Comparison of ENCODE assay signal across 8 cellular contexts in genomic region chr6:53347250-53347920, GRCh38. TPM values are rescaled to one million over a fixed set of nuclear protein-coding genes. Genes with fewer than 3 reads are reported as not detected.
DNase-seq lines count a peak whose midpoint lies in the region; ATAC-seq and TF ChIP-seq lines count a peak whose summit lies in the region.

No MANE protein-coding gene starts in this region.

- H3K36me3 Mint-ChIP-seq in GM23338 (ENCODE audit: low read depth) = peaks cover 11% of the 10 kb centered on the region

- H3K4me3 ChIP-seq in GM23338 (peak overlapping the region; percentile 95), retinal pigment epithelial cell (ENCODE audit: low read length) (peak overlapping the region; percentile 85)

- peaks cover 4% of the 10 kb centered on the region; the same call in 1 of the 2 replicates for H3K36me3 ChIP-seq in GM23338 (ENCODE audit: insufficient read depth)

- peak overlapping the region; percentile 93 for H3K4me2 ChIP-seq in GM23338

- peaks cover 60% of the 10 kb centered on the region for H3K79me2 ChIP-seq in GM23338 (replicated peaks; ENCODE audit: insufficient read depth)

- no peaks in the 10 kb centered on the region; the same call in 1 of the 3 replicates for H3K9me3 Mint-ChIP-seq in GM23338

- ATAC-seq in GM23338 (no peak), GM18870 (IDR thresholded peaks at IDR 0.05; ENCODE audit: unreplicated experiment) (no peak)

- H3K27me3 ChIP-seq in GM23338 (ENCODE audit: insufficient read depth) = peaks cover 10% of the 10 kb centered on the region; the same call in 1 of the 2 replicates

- peak overlapping the region; percentile 97 for H3K4me3 Mint-ChIP-seq in GM23338

- peak overlapping the region; percentile 92 for H3K27ac Mint-ChIP-seq in GM23338

- TF ChIP-seq CTCF in GM23338 (conservative IDR thresholded peaks at IDR 0.05; ENCODE audit: low read depth in 2 of 2) = no peak
- no peak for TF ChIP-seq CTCF in retinal pigment epithelial cell (conservative IDR thresholded peaks at IDR 0.05; ENCODE audit: low read depth, low read length)

- H3K27me3 Mint-ChIP-seq in GM23338 (ENCODE audit: insufficient read depth, low read depth, poor library complexity) = peaks cover 21% of the 10 kb centered on the region

- H3K9me2 ChIP-seq in GM23338 (ENCODE audit: insufficient read depth) = no peaks in the 10 kb centered on the region

- peak overlapping the region; percentile 85; the same call in 1 of the 2 replicates for H3K27ac ChIP-seq in GM23338 (ENCODE audit: low read depth)

- no peak overlapping the region for H2AFZ ChIP-seq in GM23338

- peaks cover 50% of the 10 kb centered on the region for H4K20me1 ChIP-seq in GM23338 (replicated peaks; ENCODE audit: insufficient read depth)

- H3K4me1 ChIP-seq in GM23338 (ENCODE audit: insufficient read depth) = peaks cover 23% of the 10 kb centered on the region

- DNase-seq in DMS 273 (lab: John Stamatoyannopoulos, UW; ENCODE audit: unreplicated experiment) (peak; percentile 53), DMS 273 treated with DMSO at 0.1 percent for 48 hours (lab: John Stamatoyannopoulos, UW) (no peak), GM23338 (ENCODE audit: low spot score) (peak; percentile 42), NAMALWA (ENCODE audit: low spot score) (peak; percentile 66), activated T-helper 1 cell treated with Interleukin-2 at 50 U/mL for 16 hours (ENCODE audit: low read depth) (peak; percentile 13), glomerular visceral epithelial cell (ENCODE audit: extremely low spot score) (peak; percentile 22), retinal pigment epithelial cell (ENCODE audit: low read depth) (no peak)

- no peaks in the 10 kb centered on the region for H3F3A ChIP-seq in GM23338 (replicated peaks; ENCODE audit: low read depth)

- H3K4me1 Mint-ChIP-seq in GM23338 = peaks cover 35% of the 10 kb centered on the region

TF ChIP-seq in GM23338, 12 proteins besides CTCF, POLR2A, EP300 and RAD21:
- TF ChIP-seq ZNF331 (CRISPR knock-in tag; IDR thresholded peaks at IDR 0.05; ENCODE audit: low read depth) (no peak), ZNF114 (CRISPR knock-in tag; IDR thresholded peaks at IDR 0.05) (no peak), CREB1 (CRISPR knock-in tag; IDR thresholded peaks at IDR 0.05; ENCODE audit: low read depth) (no peak), REST (IDR thresholded peaks at IDR 0.05; ENCODE audit: unreplicated experiment) (no peak), NANOG (IDR thresholded peaks at IDR 0.05; ENCODE audit: borderline replicate concordance) (no peak), JUNB (IDR thresholded peaks at IDR 0.05; ENCODE audit: unreplicated experiment) (no peak)

RNA-seq across cellular contexts. Expression of gene ELOVL5, which starts 1.4 kb away (rescaled TPM):
- 169 and 180 TPM in 2 replicates for total RNA-seq in GM23338 (2014; rRNA removed; shearing (Covaris generic))
- polyA plus RNA-seq in GM23338 (2016; fragmentation: Nextera tagmentation; extraction: Ambion mirVana) = 66.9 and 83.3 TPM in 2 replicates

Comparison
In these comparisons a context has a peak if more than half of its experiments do, and no peak if none do; other contexts are left out.
1. DNase-seq: peak in DMS 273 (single experiment), GM23338 (single experiment), NAMALWA (single experiment), activated T-helper 1 cell treated with Interleukin-2 at 50 U/mL for 16 hours (single experiment) and glomerular visceral epithelial cell (single experiment); none in DMS 273 treated with DMSO at 0.1 percent for 48 hours (single experiment) and retinal pigment epithelial cell (single experiment).